ENCODE assay signal across 21 cellular contexts in the genomic region with DNA sequence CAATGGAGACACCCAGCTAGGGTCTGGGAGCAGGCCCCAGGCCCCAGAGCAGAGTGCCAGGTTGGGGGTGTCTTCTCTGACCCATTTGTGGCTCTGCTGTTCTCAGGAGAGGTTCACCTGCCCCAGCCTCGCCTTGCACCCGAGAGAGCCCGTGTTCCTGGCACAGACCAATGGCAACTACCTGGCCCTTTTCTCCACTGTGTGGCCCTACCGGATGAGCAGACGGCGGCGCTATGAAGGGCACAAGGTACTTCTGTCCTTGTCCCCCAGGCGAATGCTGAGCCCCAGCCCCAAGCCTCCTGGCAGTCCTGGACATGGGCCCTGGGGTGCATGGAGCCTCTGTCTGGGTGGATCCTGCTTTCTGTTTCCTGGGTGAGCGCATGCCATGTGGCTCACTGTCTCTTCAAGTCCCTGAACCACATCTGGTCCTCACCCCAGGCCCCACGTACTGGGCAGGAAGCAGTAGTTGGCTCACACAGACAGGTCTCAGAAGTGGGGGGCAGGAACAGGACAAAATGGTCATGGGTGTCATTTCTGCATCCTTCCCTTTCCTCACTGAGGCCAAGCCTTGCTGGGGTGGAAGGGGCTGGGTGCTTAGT. TPM values are rescaled to one million over a fixed set of nuclear protein-coding genes. Genes with fewer than 3 reads are reported as not detected.
A peak's percentile ranks its signal among the peaks of the same experiment; 100 is the strongest.
DNase-seq lines count a peak whose midpoint lies in the region; ATAC-seq and TF ChIP-seq lines count a peak whose summit lies in the region.
"Had no signal": no experiment of that assay in that cellular context is flagged by ENCODE, and none has a peak within 500 bp of the region (broad histone marks: within the 10 kb centered on the region; RNA-seq: fewer than 3 reads in every experiment).

No MANE protein-coding gene starts in this region.

- intact Hi-C loops in activated CD8-positive, alpha-beta T cell treated with anti-CD3 and anti-CD28 coated beads for 36 hours (cut with micrococcal nuclease) = loop anchor here (5.0 kb wide), 1 partner anchor 118 kb away; no protein-coding TSS in a partner anchor

- H3K36me3 ChIP-seq in osteoblast (ENCODE audit: insufficient read depth, low read length) = no peaks in the 10 kb centered on the region
- H3K36me3 ChIP-seq: ovary had no signal

- no peak overlapping the region for H3K27ac ChIP-seq in osteoblast (ENCODE audit: low read depth, low read length)
- H3K27ac ChIP-seq: A549, esophagus squamous epithelium, ovary had no signal

- DNase-seq in activated CD8-positive, alpha-beta T cell treated with anti-CD3 and anti-CD28 coated beads, Interleukin-2, amount 10 ng/mL, durations not matched to agents 7 days and 5 days = peak; percentile 20
- DNase-seq in activated CD8-positive, alpha-beta T cell treated with anti-CD3 and anti-CD28 coated beads for 36 hours = no peak
- DNase-seq in GM03348 (ENCODE audit: low spot score) (peak; percentile 1), chondrocyte (ENCODE audit: low spot score) (peak; percentile 71), osteoblast (ENCODE audit: insufficient read length, low spot score, missing footprints) (peak; percentile 62), NCI-H748 (lab: John Stamatoyannopoulos, UW; ENCODE audit: unreplicated experiment) (no peak)
- DNase-seq: C1 segment of cervical spinal cord; effector memory CD4-positive, alpha-beta T cell; esophagus squamous epithelium; HCEC 1CT; NCI-H1417 treated with DMSO at 0.1 percent for 48 hours; NCI-H524 treated with DMSO at 0.1 percent for 48 hours; ovary; stimulated activated CD4-positive, alpha-beta T cell treated with anti-CD3 and anti-CD28 coated beads, Interleukin-1b, Interleukin-23, amount 100 ng/mL, for 48 hours; T-helper 1 cell had no signal

- ATAC-seq in activated CD8-positive, alpha-beta T cell treated with anti-CD3 and anti-CD28 coated beads, Interleukin-2, amount 10 ng/mL, durations not matched to agents 7 days and 5 days = no peak
- ATAC-seq in activated CD8-positive, alpha-beta T cell treated with anti-CD3 and anti-CD28 coated beads for 36 hours = no peak
- ATAC-seq in GM21576 (IDR thresholded peaks at IDR 0.05; ENCODE audit: unreplicated experiment) = no peak
- ATAC-seq in HG03175 (IDR thresholded peaks at IDR 0.05; ENCODE audit: unreplicated experiment) = no peak
- ATAC-seq: A549 had no signal

- no peaks in the 10 kb centered on the region for H4K20me1 ChIP-seq in osteoblast (ENCODE audit: insufficient read depth, low read length)

- CTCF ChIA-PET in activated CD8-positive, alpha-beta T cell treated with anti-CD3 and anti-CD28 coated beads, Interleukin-2, amount 10 ng/mL, durations not matched to agents 7 days and 5 days (lab: Charles Lee) = no interaction called here
- CTCF ChIA-PET in activated CD8-positive, alpha-beta T cell treated with anti-CD3 and anti-CD28 coated beads for 36 hours (lab: Charles Lee) = interaction anchor here (1.1 kb wide), 1 partner anchor 144 kb away, joined by 3 read pairs; no protein-coding TSS in a partner anchor

- no peaks in the 10 kb centered on the region for H3K79me2 ChIP-seq in osteoblast (ENCODE audit: insufficient read depth, low read length)

- H3K36me3 Mint-ChIP-seq in activated CD8-positive, alpha-beta T cell treated with anti-CD3 and anti-CD28 coated beads, Interleukin-2, amount 10 ng/mL, durations not matched to agents 7 days and 5 days (ENCODE audit: low read depth) = no peaks in the 10 kb centered on the region
- H3K36me3 Mint-ChIP-seq in activated CD8-positive, alpha-beta T cell treated with anti-CD3 and anti-CD28 coated beads for 36 hours (ENCODE audit: low read depth) = no peaks in the 10 kb centered on the region
- peaks cover 2% of the 10 kb centered on the region for H3K36me3 Mint-ChIP-seq in chondrocyte (ENCODE audit: low read depth)

- H3K27me3 ChIP-seq in osteoblast (ENCODE audit: insufficient read depth, low read length) = no peaks in the 10 kb centered on the region
- H3K27me3 ChIP-seq: esophagus squamous epithelium, ovary had no signal

- H3K4me1 ChIP-seq in osteoblast (ENCODE audit: insufficient read depth, low read length) = no peaks in the 10 kb centered on the region
- H3K4me1 ChIP-seq: A549 had no signal

- H3K9me3 Mint-ChIP-seq in activated CD8-positive, alpha-beta T cell treated with anti-CD3 and anti-CD28 coated beads, Interleukin-2, amount 10 ng/mL, durations not matched to agents 7 days and 5 days (ENCODE audit: insufficient read depth) = no peaks in the 10 kb centered on the region
- H3K9me3 Mint-ChIP-seq in activated CD8-positive, alpha-beta T cell treated with anti-CD3 and anti-CD28 coated beads for 36 hours = no peaks in the 10 kb centered on the region
- H3K9me3 Mint-ChIP-seq in chondrocyte (ENCODE audit: low read depth) = no peaks in the 10 kb centered on the region
- H3K9me3 Mint-ChIP-seq: stimulated activated naive CD8-positive, alpha-beta T cell treated with anti-CD3 and anti-CD28 coated beads, Interleukin-15, Interleukin-2, amounts not matched to agents 100 ng/mL and 50 ng/mL, for 24 hours had no signal

- H3K4me2 ChIP-seq in osteoblast (ENCODE audit: insufficient read depth, low read length) = no peak overlapping the region
- H3K4me2 ChIP-seq: A549 had no signal

- H3K4me1 Mint-ChIP-seq in activated CD8-positive, alpha-beta T cell treated with anti-CD3 and anti-CD28 coated beads, Interleukin-2, amount 10 ng/mL, durations not matched to agents 7 days and 5 days (ENCODE audit: low read depth) = peaks cover 15% of the 10 kb centered on the region
- H3K4me1 Mint-ChIP-seq in activated CD8-positive, alpha-beta T cell treated with anti-CD3 and anti-CD28 coated beads for 36 hours (ENCODE audit: low read depth) = no peaks in the 10 kb centered on the region
- peaks cover 14% of the 10 kb centered on the region for H3K4me1 Mint-ChIP-seq in chondrocyte (ENCODE audit: low read depth)

- no peak for TF ChIP-seq CTCF in activated CD8-positive, alpha-beta T cell treated with anti-CD3 and anti-CD28 coated beads for 36 hours (IDR thresholded peaks at IDR 0.05)
- TF ChIP-seq CTCF in chondrocyte (IDR thresholded peaks at IDR 0.05) (no peak), osteoblast (IDR thresholded peaks at IDR 0.05; ENCODE audit: extremely low read depth, low read depth, low read length) (no peak)

- no peaks in the 10 kb centered on the region for H3K9me3 ChIP-seq in osteoblast (ENCODE audit: low read depth, low read length)
- H3K9me3 ChIP-seq: A549, esophagus squamous epithelium, ovary had no signal

- POLR2A ChIA-PET in activated CD8-positive, alpha-beta T cell treated with anti-CD3 and anti-CD28 coated beads, Interleukin-2, amount 10 ng/mL, durations not matched to agents 7 days and 5 days (lab: Charles Lee) = no interaction called here
- POLR2A ChIA-PET in activated CD8-positive, alpha-beta T cell treated with anti-CD3 and anti-CD28 coated beads for 36 hours (lab: Charles Lee) = no interaction called here

- no peak overlapping the region for H2AFZ ChIP-seq in osteoblast (ENCODE audit: low read length)

- H3K4me3 Mint-ChIP-seq in activated CD8-positive, alpha-beta T cell treated with anti-CD3 and anti-CD28 coated beads, Interleukin-2, amount 10 ng/mL, durations not matched to agents 7 days and 5 days = no peak overlapping the region
- H3K4me3 Mint-ChIP-seq in activated CD8-positive, alpha-beta T cell treated with anti-CD3 and anti-CD28 coated beads for 36 hours = no peak overlapping the region
- no peak overlapping the region for H3K4me3 Mint-ChIP-seq in chondrocyte (ENCODE audit: unreplicated experiment)
- H3K4me3 Mint-ChIP-seq: stimulated activated naive CD8-positive, alpha-beta T cell treated with anti-CD3 and anti-CD28 coated beads, Interleukin-15, Interleukin-2, amounts not matched to agents 100 ng/mL and 50 ng/mL, for 24 hours had no signal

- H3K4me3 ChIP-seq in osteoblast (ENCODE audit: insufficient read depth, low read length) = no peak overlapping the region
- H3K4me3 ChIP-seq: A549, esophagus squamous epithelium, lung, ovary had no signal

- H3K27me3 Mint-ChIP-seq in activated CD8-positive, alpha-beta T cell treated with anti-CD3 and anti-CD28 coated beads, Interleukin-2, amount 10 ng/mL, durations not matched to agents 7 days and 5 days (ENCODE audit: low read depth) = no peaks in the 10 kb centered on the region
- H3K27me3 Mint-ChIP-seq in activated CD8-positive, alpha-beta T cell treated with anti-CD3 and anti-CD28 coated beads for 36 hours = no peaks in the 10 kb centered on the region
- H3K27me3 Mint-ChIP-seq in chondrocyte (ENCODE audit: low read depth) = no peaks in the 10 kb centered on the region
- H3K27me3 Mint-ChIP-seq: stimulated activated naive CD8-positive, alpha-beta T cell treated with anti-CD3 and anti-CD28 coated beads, Interleukin-15, Interleukin-2, amounts not matched to agents 100 ng/mL and 50 ng/mL, for 24 hours had no signal

- no peak overlapping the region for H3K27ac Mint-ChIP-seq in activated CD8-positive, alpha-beta T cell treated with anti-CD3 and anti-CD28 coated beads, Interleukin-2, amount 10 ng/mL, durations not matched to agents 7 days and 5 days
- H3K27ac Mint-ChIP-seq in activated CD8-positive, alpha-beta T cell treated with anti-CD3 and anti-CD28 coated beads for 36 hours = no peak overlapping the region
- H3K27ac Mint-ChIP-seq in chondrocyte (ENCODE audit: unreplicated experiment) = no peak overlapping the region
- H3K27ac Mint-ChIP-seq: stimulated activated naive CD8-positive, alpha-beta T cell treated with anti-CD3 and anti-CD28 coated beads, Interleukin-15, Interleukin-2, amounts not matched to agents 100 ng/mL and 50 ng/mL, for 24 hours had no signal

RNA-seq across cellular contexts. Expression of a gene that starts 58.2 kb away (rescaled TPM):
- total RNA-seq in activated CD8-positive, alpha-beta T cell treated with anti-CD3 and anti-CD28 coated beads, Interleukin-2, amount 10 ng/mL, durations not matched to agents 7 days and 5 days = 1 to 10 TPM in 1 of 2 experiments, under 1 TPM in 1; 0.70 to 1.2 TPM
- 1 to 10 TPM; 5.5 to 6.0 TPM for total RNA-seq in activated CD8-positive, alpha-beta T cell treated with anti-CD3 and anti-CD28 coated beads for 36 hours
- total RNA-seq in chondrocyte (5.1 to 6.5 TPM (median 6.5 TPM) in 3 replicates), osteoblast (1.1 TPM in 1 of 2 replicates, not detected in the other)
- total RNA-seq: myocyte had no signal

Comparison
In these comparisons a context has a peak if more than half of its experiments do, and no peak if none do; other contexts are left out.
1. DNase-seq: peak in activated CD8-positive, alpha-beta T cell treated with anti-CD3 and anti-CD28 coated beads, Interleukin-2, amount 10 ng/mL, durations not matched to agents 7 days and 5 days (single experiment), GM03348 (single experiment), chondrocyte (single experiment) and osteoblast (single experiment); none in activated CD8-positive, alpha-beta T cell treated with anti-CD3 and anti-CD28 coated beads for 36 hours (single experiment) and NCI-H748 (single experiment).